Comparison of ENCODE assay signal across 8 cellular contexts in the genomic region with DNA sequence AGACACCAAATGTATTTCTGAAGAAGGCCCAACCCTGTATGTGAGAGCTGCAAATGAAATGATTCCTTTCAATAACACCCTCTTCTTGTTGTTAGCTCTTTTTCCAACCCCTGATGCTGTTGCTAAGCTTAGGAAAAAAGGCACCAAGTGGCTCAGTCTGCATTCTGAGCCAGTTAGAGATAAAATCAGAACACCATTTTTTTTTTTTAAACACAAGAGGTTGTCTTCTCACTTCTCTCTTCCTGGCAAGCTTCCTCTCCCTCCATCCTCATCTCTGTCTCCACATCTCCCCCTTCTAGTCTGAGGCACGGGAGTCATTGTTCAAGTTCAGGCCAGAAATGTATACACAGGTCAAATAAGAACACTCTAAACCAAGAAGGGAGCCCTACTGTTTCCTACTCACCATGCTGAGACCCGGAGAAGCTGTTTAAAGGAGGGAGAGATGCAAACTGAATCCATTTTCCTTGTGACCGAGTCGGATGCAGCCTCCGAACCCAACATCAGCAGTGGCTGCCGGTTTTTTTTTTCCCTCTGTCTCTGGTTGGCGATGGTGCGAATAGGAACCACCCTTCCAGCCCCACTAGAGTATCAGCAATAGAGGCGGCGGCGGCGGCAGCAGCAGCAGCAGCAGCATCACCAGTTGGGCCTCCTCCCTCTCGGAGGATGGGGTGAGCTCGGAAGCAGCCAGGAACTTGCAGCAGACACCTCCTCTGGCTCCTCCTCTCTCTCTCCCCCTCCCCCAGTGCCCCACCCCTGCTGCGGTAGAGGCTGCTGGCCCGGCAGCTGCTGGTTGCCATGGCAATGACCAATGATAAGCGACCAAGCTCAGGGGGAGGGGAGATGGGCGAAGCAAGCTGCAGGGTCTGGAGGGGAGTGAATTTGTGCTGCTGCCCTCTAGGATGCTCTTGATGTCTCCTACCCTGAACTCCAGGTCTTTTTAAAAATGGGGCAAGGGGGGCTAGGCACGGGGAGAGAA. TPM values are rescaled to one million over a fixed set of nuclear protein-coding genes. Genes with fewer than 3 reads are reported as not detected.
DNase-seq lines count a peak whose midpoint lies in the region; ATAC-seq, FAIRE-seq and TF ChIP-seq lines count a peak whose summit lies in the region.

TSS of gene JAKMIP2 (minus strand) at position 676 of the 976 bp plus-strand sequence. CDS start 110,922 bp downstream, outside the sequence.

- no peak within 1 kb of the TSS for H3K27ac Mint-ChIP-seq in HFFc6

- no peaks in the 10 kb centered on the region for H3K27me3 ChIP-seq in colonic mucosa

- H3K36me3 ChIP-seq in colonic mucosa = no peaks in the 10 kb centered on the region

- FAIRE-seq in GM12892 (lab: Jason Lieb, UNC) = no peak

- H3K9ac ChIP-seq in colonic mucosa (ENCODE audit: low read depth in 2 of 2, low read length in 2 of 2) = no peak within 1 kb of the TSS

- no peak within 1 kb of the TSS for H3K4me3 ChIP-seq in colonic mucosa

- H3K4me1 ChIP-seq in colonic mucosa = no peaks in the 10 kb centered on the region

- no peaks in the 10 kb centered on the region for H3K9me3 ChIP-seq in colonic mucosa

- H3K36me3 Mint-ChIP-seq in HFFc6 (ENCODE audit: low read depth) = no peaks in the 10 kb centered on the region

- TF ChIP-seq CTCF in colonic mucosa (IDR thresholded peaks at IDR 0.05) = no peak
- no peak for TF ChIP-seq CTCF in HFFc6 (IDR thresholded peaks at IDR 0.05)

- no peaks in the 10 kb centered on the region for H3K9me3 Mint-ChIP-seq in HFFc6

- H3K27ac ChIP-seq in colonic mucosa = no peak within 1 kb of the TSS

- H3K27me3 Mint-ChIP-seq in HFFc6 (ENCODE audit: insufficient read depth) = no peaks in the 10 kb centered on the region; the same call in none of the 2 replicates

- no peaks in the 10 kb centered on the region for H3K4me1 Mint-ChIP-seq in HFFc6 (ENCODE audit: low read depth)

- DNase-seq in GM12892 (ENCODE audit: insufficient read length) (peak; percentile 5), NCI-H2171 treated with DMSO at 0.1 percent for 48 hours (lab: John Stamatoyannopoulos, UW) (peak; percentile 99), colonic mucosa (peak; percentile 45), left lobe of liver (ENCODE audit: low spot score) (no peak), HFFc6 (no peak)
- peak; percentile 85 for DNase-seq in activated CD4-positive, alpha-beta T cell treated with anti-CD3 and anti-CD28 coated beads for 48 hours
- peak; percentile 63 to 74 for DNase-seq in stimulated activated CD4-positive, alpha-beta T cell treated with anti-CD3 and anti-CD28 coated beads, Interleukin-4, amount 100 ng/mL, for 4 hours

- intact Hi-C loops in colonic mucosa (cut with DNase I) = no loop called here

- no peak within 1 kb of the TSS for H3K4me3 Mint-ChIP-seq in HFFc6

- ATAC-seq in HG02970 (IDR thresholded peaks at IDR 0.05; ENCODE audit: low FRiP score, unreplicated experiment) (peak; percentile 60), left lobe of liver (peak; percentile 33)

- no peak for TF ChIP-seq POLR2A in GM12892 (IDR thresholded peaks at IDR 0.05; ENCODE audit: low read depth, low read length)

RNA-seq across cellular contexts. Expression of gene JAKMIP2, which starts in this region (rescaled TPM):
- not detected for polyA plus RNA-seq in GM12892 (2012; ENCODE audit: missing spikeins)
- total RNA-seq in colonic mucosa (1 to 10 TPM in 1 of 2 donors, under 1 TPM in 1; 0.17 to 1.3 TPM), left lobe of liver (0.40 TPM)
- total RNA-seq in HFFc6 (2021; fragmentation: NEBNext Ultra II Directional; extraction: Animal tissue kit (Norgen Biotek cat#: 25700)) = not detected

Comparison
In these comparisons a context has a peak if more than half of its experiments do, and no peak if none do; other contexts are left out.
1. Peak in ATAC-seq in left lobe of liver; RNA of the gene not detected or under 1 TPM.
2. DNase-seq: peak in GM12892 (single experiment), NCI-H2171 treated with DMSO at 0.1 percent for 48 hours (single experiment), activated CD4-positive, alpha-beta T cell treated with anti-CD3 and anti-CD28 coated beads for 48 hours (single experiment), colonic mucosa (single experiment) and stimulated activated CD4-positive, alpha-beta T cell treated with anti-CD3 and anti-CD28 coated beads, Interleukin-4, amount 100 ng/mL, for 4 hours (2 of 2); none in left lobe of liver (single experiment) and HFFc6 (single experiment).